Comparison of ENCODE assay signal across 8 cellular contexts in genomic region chr3:122794779-122795673, GRCh38. TPM values are rescaled to one million over a fixed set of nuclear protein-coding genes. Genes with fewer than 3 reads are reported as not detected.
DNase-seq lines count a peak whose midpoint lies in the region; TF ChIP-seq lines count a peak whose summit lies in the region.

A gene with protein sequence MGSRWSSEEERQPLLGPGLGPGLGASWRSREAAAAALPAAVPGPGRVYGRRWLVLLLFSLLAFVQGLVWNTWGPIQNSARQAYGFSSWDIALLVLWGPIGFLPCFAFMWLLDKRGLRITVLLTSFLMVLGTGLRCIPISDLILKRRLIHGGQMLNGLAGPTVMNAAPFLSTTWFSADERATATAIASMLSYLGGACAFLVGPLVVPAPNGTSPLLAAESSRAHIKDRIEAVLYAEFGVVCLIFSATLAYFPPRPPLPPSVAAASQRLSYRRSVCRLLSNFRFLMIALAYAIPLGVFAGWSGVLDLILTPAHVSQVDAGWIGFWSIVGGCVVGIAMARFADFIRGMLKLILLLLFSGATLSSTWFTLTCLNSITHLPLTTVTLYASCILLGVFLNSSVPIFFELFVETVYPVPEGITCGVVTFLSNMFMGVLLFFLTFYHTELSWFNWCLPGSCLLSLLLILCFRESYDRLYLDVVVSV (plus strand): TSS chr3:122795069. CDS start chr3:122795193, 124 bp downstream.

- H3K27me3 ChIP-seq in MG63 (no peaks in the 10 kb centered on the region), trophoblast cell (ENCODE audit: insufficient read depth, low read length) (no peaks in the 10 kb centered on the region)

- peaks cover 7% of the 10 kb centered on the region for H3K79me2 ChIP-seq in trophoblast cell (ENCODE audit: control insufficient read depth, insufficient read depth, low read length, poor library complexity)

- H3K9me3 ChIP-seq in MG63 (no peaks in the 10 kb centered on the region), trophoblast cell (ENCODE audit: insufficient read depth, low read depth, low read length) (peaks cover 1% of the 10 kb centered on the region)

- peak within 1 kb of the TSS; percentile 65 for H4K12ac ChIP-seq in trophoblast cell (ENCODE audit: low read depth, low read length)

- H3K9me3 Mint-ChIP-seq in type B pancreatic cell = no peaks in the 10 kb centered on the region

- H3K36me3 ChIP-seq in MG63 = no peaks in the 10 kb centered on the region
- H3K36me3 ChIP-seq in trophoblast cell (ENCODE audit: control insufficient read depth in 1 of 2, insufficient read depth in 2 of 2, low read length in 2 of 2) = no peaks in the 10 kb centered on the region

- no peaks in the 10 kb centered on the region for H3K27me3 Mint-ChIP-seq in type B pancreatic cell

- DNase-seq in EL (peak; percentile 79), H4 (ENCODE audit: low spot score) (peak; percentile 65), MG63 (peak; percentile 82), globus pallidus (ENCODE audit: low spot score) (peak; percentile 74), trophoblast cell (peak; percentile 87 to 89), type B pancreatic cell (ENCODE audit: extremely low spot score, unreplicated experiment) (peak; percentile 89), NCI-H2196 (lab: John Stamatoyannopoulos, UW; ENCODE audit: unreplicated experiment) (no peak)
- DNase-seq in activated effector memory CD4-positive, alpha-beta T cell treated with anti-CD3 and anti-CD28 coated beads, Interleukin-2, amount 50 U/mL, for 16 hours = peak; percentile 91

- H3K4me3 ChIP-seq in MG63 (peak within 1 kb of the TSS; percentile 84), trophoblast cell (ENCODE audit: low read depth, low read length) (peak within 1 kb of the TSS; percentile 85)

- peak within 1 kb of the TSS; percentile 74 for H3K18ac ChIP-seq in trophoblast cell (ENCODE audit: low read length)

- peak within 1 kb of the TSS; percentile 65 for H3K4me2 ChIP-seq in trophoblast cell (ENCODE audit: low read length)

- peak within 1 kb of the TSS; percentile 91 for H3K27ac ChIP-seq in trophoblast cell (ENCODE audit: low read depth, low read length)

- no peak within 1 kb of the TSS for H2AK5ac ChIP-seq in trophoblast cell (ENCODE audit: low read length)

- H3K9ac ChIP-seq in trophoblast cell (ENCODE audit: low read length) = peak within 1 kb of the TSS; percentile 95

- peaks cover 12% of the 10 kb centered on the region for H3K36me3 Mint-ChIP-seq in type B pancreatic cell

- peaks cover 0 to 9% of the 10 kb centered on the region in 2 experiments for H3K4me1 ChIP-seq in trophoblast cell (ENCODE audit: control insufficient read depth in 1 of 2, insufficient read depth in 2 of 2, low read length in 2 of 2)

- peak within 1 kb of the TSS; percentile 89 for H2BK5ac ChIP-seq in trophoblast cell (ENCODE audit: low read depth, low read length, poor library complexity)

- peak within 1 kb of the TSS; percentile 94 for H2AFZ ChIP-seq in trophoblast cell (ENCODE audit: insufficient read depth, low read length, poor library complexity)

- H4K91ac ChIP-seq in trophoblast cell (ENCODE audit: low read depth, low read length) = peak within 1 kb of the TSS; percentile 85

- peaks cover 29% of the 10 kb centered on the region for H3K4me1 Mint-ChIP-seq in type B pancreatic cell (ENCODE audit: unreplicated experiment)

- peak within 1 kb of the TSS; percentile 27 for H2BK12ac ChIP-seq in trophoblast cell (ENCODE audit: low read length)

- no CpG with 5 or more reads among the region's 84 CpGs for WGBS in trophoblast cell (ENCODE audit: extremely low coverage, insufficient coverage, insufficient read length)

- peak within 1 kb of the TSS; percentile 87 for H4K8ac ChIP-seq in trophoblast cell (ENCODE audit: low read depth, low read length)

- H3K14ac ChIP-seq in trophoblast cell (ENCODE audit: low read length) = peak within 1 kb of the TSS; percentile 82

- peaks cover 15% of the 10 kb centered on the region for H3K79me1 ChIP-seq in trophoblast cell (ENCODE audit: low read length)

- no peak for TF ChIP-seq CTCF in type B pancreatic cell (conservative IDR thresholded peaks at IDR 0.05)

- H3K4me3 Mint-ChIP-seq in type B pancreatic cell = peak within 1 kb of the TSS; percentile 84

- H3K4ac ChIP-seq in trophoblast cell (ENCODE audit: low read depth, low read length) = peak within 1 kb of the TSS; percentile 39

- H2BK120ac ChIP-seq in trophoblast cell (ENCODE audit: insufficient read depth, low read length, poor library complexity) = peak within 1 kb of the TSS; percentile 85

- no peak within 1 kb of the TSS for H3K23ac ChIP-seq in trophoblast cell (ENCODE audit: low read length)

- H3K27ac Mint-ChIP-seq in type B pancreatic cell = peak within 1 kb of the TSS; percentile 97

RNA-seq across cellular contexts. Expression of the gene that starts here (rescaled TPM):
- 25.1 and 30.6 TPM in 2 replicates for total RNA-seq in H4 (2014; rRNA removed; shearing (Covaris generic))
- 9.9 and 10.2 TPM in 2 replicates for total RNA-seq in MG63 (2014; rRNA removed; shearing (Covaris generic); ENCODE audit: low replicate concordance)
- 47.7 and 51.5 TPM in 2 replicates for polyA plus RNA-seq in trophoblast cell (2013)
- total RNA-seq in type B pancreatic cell (ENCODE audit: low replicate concordance) = 19.4 and 24.7 TPM in 2 replicates
